ENCODE assay signal across 8 cellular contexts in the genomic region with DNA sequence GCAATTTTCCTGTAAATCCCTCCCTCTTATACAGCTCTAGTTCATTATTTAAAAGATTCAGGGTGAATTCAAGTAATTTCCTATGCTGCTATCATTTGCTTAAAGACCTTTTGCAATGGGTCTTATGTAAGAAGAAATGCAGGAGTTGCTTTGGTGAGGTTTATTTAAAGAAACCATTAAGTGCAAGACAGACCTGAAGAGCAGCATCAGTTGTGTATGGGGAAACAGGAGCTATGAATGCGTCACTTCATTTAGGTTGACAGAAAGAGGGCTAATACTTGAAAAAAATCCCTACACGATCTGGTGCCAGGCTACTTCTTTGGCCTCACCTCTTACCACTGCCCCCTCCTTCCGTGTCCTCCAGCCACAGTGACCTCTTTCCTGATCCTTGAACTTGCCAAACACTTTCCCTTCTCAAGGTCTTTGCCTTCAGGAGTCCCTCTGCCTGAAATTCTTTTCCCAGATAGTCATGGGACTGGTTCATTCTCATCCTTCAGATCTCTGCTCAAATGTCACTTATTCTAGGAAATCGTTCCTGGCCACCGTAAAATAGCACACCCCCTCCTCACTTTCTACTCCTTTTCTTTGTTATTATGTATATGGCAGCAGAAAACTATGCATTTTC. TPM values are rescaled to one million over a fixed set of nuclear protein-coding genes. Genes with fewer than 3 reads are reported as not detected.
DNase-seq lines count a peak whose midpoint lies in the region; ATAC-seq and TF ChIP-seq lines count a peak whose summit lies in the region.

No MANE protein-coding gene starts in this region.

- peaks cover 25% of the 10 kb centered on the region for H3K4me1 Mint-ChIP-seq in CD8-positive, alpha-beta T cell (ENCODE audit: low read depth)
- peaks cover 43% of the 10 kb centered on the region for H3K4me1 Mint-ChIP-seq in nephron

- intact Hi-C loops in CD8-positive, alpha-beta T cell (cut with DNase I, micrococcal nuclease), result loop anchor here (1.0 to 10.0 kb wide), 14 partner anchors 59 to 1701 kb away; a partner anchor contains a TSS

- CTCF ChIA-PET in CD8-positive, alpha-beta T cell (lab: Charles Lee), result interaction anchor here (1.2 kb wide), 2 partner anchors 60 to 607 kb away, joined by 3 to 4 read pairs; no protein-coding TSS in a partner anchor

- H3K27me3 ChIP-seq in CD8-positive, alpha-beta T cell (ENCODE audit: insufficient read depth, low read length), result no peaks in the 10 kb centered on the region
- no peaks in the 10 kb centered on the region for H3K27me3 ChIP-seq in MG63

- H3K9me3 Mint-ChIP-seq in CD8-positive, alpha-beta T cell, result no peaks in the 10 kb centered on the region
- H3K9me3 Mint-ChIP-seq in nephron, result no peaks in the 10 kb centered on the region

- no peaks in the 10 kb centered on the region for H3K36me3 ChIP-seq in CD8-positive, alpha-beta T cell (ENCODE audit: insufficient read depth, low read length)
- no peaks in the 10 kb centered on the region for H3K36me3 ChIP-seq in MG63

- H3K27ac Mint-ChIP-seq in CD8-positive, alpha-beta T cell, result no peak overlapping the region
- H3K27ac Mint-ChIP-seq in nephron, result peak overlapping the region; percentile 89 to 99 (median 99)

- POLR2A ChIA-PET in CD8-positive, alpha-beta T cell (lab: Charles Lee), result interaction anchor here (0.7 kb wide), 1 partner anchor 9 kb away, joined by 3 read pairs; no protein-coding TSS in a partner anchor

- no peak for TF ChIP-seq CTCF in CD8-positive, alpha-beta T cell (IDR thresholded peaks at IDR 0.05)
- no peak for TF ChIP-seq CTCF in nephron (IDR thresholded peaks at IDR 0.05; ENCODE audit: unreplicated experiment in 3 of 3)

- no peak for ATAC-seq in CD8-positive, alpha-beta T cell
- ATAC-seq in HG02981 (IDR thresholded peaks at IDR 0.05; ENCODE audit: unreplicated experiment), result no peak

- H3K27ac ChIP-seq in CD8-positive, alpha-beta T cell (ENCODE audit: low read depth, low read length), result no peak overlapping the region

- no peaks in the 10 kb centered on the region for H3K9me3 ChIP-seq in CD8-positive, alpha-beta T cell (ENCODE audit: low read length)
- H3K9me3 ChIP-seq in MG63, result no peaks in the 10 kb centered on the region

- peaks cover 23% of the 10 kb centered on the region for H3K4me1 ChIP-seq in CD8-positive, alpha-beta T cell (ENCODE audit: insufficient read depth, low read length)

- H3K36me3 Mint-ChIP-seq in CD8-positive, alpha-beta T cell, result peaks cover 7% of the 10 kb centered on the region
- H3K36me3 Mint-ChIP-seq in nephron (ENCODE audit: low read depth), result no peaks in the 10 kb centered on the region

- no peaks in the 10 kb centered on the region for H3K27me3 Mint-ChIP-seq in CD8-positive, alpha-beta T cell (ENCODE audit: low read depth)
- no peaks in the 10 kb centered on the region for H3K27me3 Mint-ChIP-seq in nephron (ENCODE audit: low read depth)

- no peak overlapping the region for H3K4me3 ChIP-seq in CD8-positive, alpha-beta T cell (ENCODE audit: low read depth, low read length)
- peak overlapping the region; percentile 59 for H3K4me3 ChIP-seq in MG63

- DNase-seq in CD8-positive, alpha-beta T cell, result no peak
- DNase-seq in MG63 (no peak), cerebellar cortex (ENCODE audit: low spot score) (peak; percentile 21), NCI-H2029 treated with DMSO at 0.1 percent for 48 hours (lab: John Stamatoyannopoulos, UW) (no peak), Ammon's horn (ENCODE audit: low spot score) (no peak), hypothalamus (lab: John Stamatoyannopoulos, UW) (no peak)

- peak overlapping the region; percentile 92 for H3K4me3 Mint-ChIP-seq in CD8-positive, alpha-beta T cell
- peak overlapping the region; percentile 84 to 96 (median 90) for H3K4me3 Mint-ChIP-seq in nephron

RNA-seq across cellular contexts. Expression of a gene that starts 1.4 kb away (rescaled TPM):
- total RNA-seq in CD8-positive, alpha-beta T cell, result 1 to 10 TPM; 4.6 to 6.1 TPM
- total RNA-seq in MG63 (2014; rRNA removed; shearing (Covaris generic); ENCODE audit: low replicate concordance), result 0.81 and 4.2 TPM in 2 replicates
